25 cellular contexts compared by ENCODE assay signal in genomic region chr1:5522605-5523145, GRCh38.
DNase-seq lines count a peak whose midpoint lies in the region; ATAC-seq, FAIRE-seq and TF ChIP-seq lines count a peak whose summit lies in the region.
"Had no signal": no experiment of that assay in that cellular context is flagged by ENCODE, and none has a peak within 500 bp of the region (broad histone marks: within the 10 kb centered on the region; RNA-seq: fewer than 3 reads in every experiment).

No MANE protein-coding gene starts in this region.

- H3K9me3 ChIP-seq in BLaER1 (peaks cover 14% of the 10 kb centered on the region), neuronal stem cell (replicated peaks in 1 of 2; ENCODE audit: control insufficient read depth in 2 of 2, insufficient read depth in 1 of 2, low read depth in 1 of 2, low read length in 2 of 2) (no peaks in the 10 kb centered on the region), pancreas (no peaks in the 10 kb centered on the region), WERI-Rb-1 (ENCODE audit: severe bottlenecking) (peaks cover 20% of the 10 kb centered on the region)

- H2BK120ac ChIP-seq in neuronal stem cell (ENCODE audit: low read depth, low read length): no peak overlapping the region

- H2BK12ac ChIP-seq in neuronal stem cell (ENCODE audit: low read length): no peak overlapping the region

- TF ChIP-seq CTCF in coronary artery (IDR thresholded peaks at IDR 0.05): no peak
- no peak for TF ChIP-seq CTCF in pancreas (IDR thresholded peaks at IDR 0.05)
- no peak for TF ChIP-seq CTCF in WERI-Rb-1 (IDR thresholded peaks at IDR 0.05; ENCODE audit: low read depth, low read length)

- H3K27ac ChIP-seq in BLaER1 (no peak overlapping the region), coronary artery (no peak overlapping the region), neuronal stem cell (replicated peaks; ENCODE audit: low read length) (no peak overlapping the region), pancreas (no peak overlapping the region), WERI-Rb-1 (no peak overlapping the region)
- H3K27ac ChIP-seq: 22Rv1, HL-60, KMS-11 had no signal

- DNase-seq in NCI-H82 (lab: John Stamatoyannopoulos, UW) (peak; percentile 12), NCI-H82 treated with DMSO at 0.1 percent for 48 hours (lab: John Stamatoyannopoulos, UW; ENCODE audit: unreplicated experiment) (no peak), coronary artery (ENCODE audit: low spot score) (peak; percentile 33), neuronal stem cell (ENCODE audit: low spot score) (no peak), pancreas (no peak), WERI-Rb-1 (no peak)
- DNase-seq: Calu3; CD8-positive, alpha-beta T cell; DMS53; EL; HCEC 1CT; NCI-H1417 treated with DMSO at 0.1 percent for 48 hours; NCI-H1930; NCI-H2171 treated with DMSO at 0.1 percent for 48 hours; NCI-H446; NCI-H526 treated with DMSO at 0.1 percent for 48 hours had no signal

- H2BK5ac ChIP-seq in neuronal stem cell (ENCODE audit: low read length): no peak overlapping the region

- H3K36me3 ChIP-seq in BLaER1 (no peaks in the 10 kb centered on the region), neuronal stem cell (replicated peaks in 1 of 2; ENCODE audit: control insufficient read depth in 2 of 2, insufficient read depth in 2 of 2, low read length in 2 of 2) (no peaks in the 10 kb centered on the region), pancreas (no peaks in the 10 kb centered on the region), WERI-Rb-1 (no peaks in the 10 kb centered on the region)

- no peak overlapping the region for H4K91ac ChIP-seq in neuronal stem cell (ENCODE audit: low read depth, low read length, poor library complexity)

- H3K9ac ChIP-seq in BLaER1 (no peak overlapping the region), neuronal stem cell (ENCODE audit: low read depth, low read length, poor library complexity) (no peak overlapping the region)
- H3K9ac ChIP-seq: KMS-11 had no signal

- no peaks in the 10 kb centered on the region for H3K79me1 ChIP-seq in neuronal stem cell (ENCODE audit: low read depth, low read length)

- WGBS in neuronal stem cell (ENCODE audit: extremely low coverage in 2 of 2, insufficient read length in 2 of 2, insufficient replicate concordance in 1 of 2), 2 donors: no CpG with 5 or more reads among the region's 13 CpGs
- WGBS in pancreas, 2 donors: 44 to 56% methylated on average over 13 of the region's 13 CpGs

- no peak overlapping the region for H3K4ac ChIP-seq in neuronal stem cell (ENCODE audit: low read length)

- H4K8ac ChIP-seq in neuronal stem cell (ENCODE audit: low read depth, low read length): no peak overlapping the region

- H3K4me3 ChIP-seq in BLaER1: no peak overlapping the region
- no peak overlapping the region for H3K4me3 ChIP-seq in coronary artery
- no peak overlapping the region for H3K4me3 ChIP-seq in neuronal stem cell (ENCODE audit: low read length in 2 of 2)
- H3K4me3 ChIP-seq in pancreas: no peak overlapping the region
- H3K4me3 ChIP-seq in WERI-Rb-1 (ENCODE audit: low read depth, low read length): no peak overlapping the region
- H3K4me3 ChIP-seq: GM12878 had no signal

- no peak overlapping the region for H2BK15ac ChIP-seq in neuronal stem cell (ENCODE audit: low read length)

- no peaks in the 10 kb centered on the region for H4K20me1 ChIP-seq in BLaER1

- peak overlapping the region; percentile 79 for H3K4me2 ChIP-seq in BLaER1
- no peak overlapping the region for H3K4me2 ChIP-seq in neuronal stem cell (ENCODE audit: insufficient read depth, low read length, poor library complexity, severe bottlenecking)
- H3K4me2 ChIP-seq: KMS-11 had no signal

- intact Hi-C loops in pancreas (cut with DNase I): no loop called here

- H3K4me1 ChIP-seq in BLaER1: peaks cover 55% of the 10 kb centered on the region
- peaks cover 0 to 2% of the 10 kb centered on the region in 2 donors for H3K4me1 ChIP-seq in neuronal stem cell (ENCODE audit: control insufficient read depth in 2 of 2, insufficient read depth in 1 of 2, low read depth in 1 of 2, low read length in 2 of 2)
- H3K4me1 ChIP-seq in pancreas: no peaks in the 10 kb centered on the region

- ATAC-seq in GM18873 (IDR thresholded peaks at IDR 0.05; ENCODE audit: low FRiP score, unreplicated experiment): no peak
- ATAC-seq in pancreas: no peak
- ATAC-seq: CD8-positive, alpha-beta T cell; GM12878; Right ventricle myocardium inferior had no signal

- no peak for FAIRE-seq in pancreas (lab: Jason Lieb, UNC)
- FAIRE-seq: GM12878, GM19239, RCC 7860 had no signal

- peak overlapping the region; percentile 59 for H3K18ac ChIP-seq in neuronal stem cell (ENCODE audit: low read length)

- no peaks in the 10 kb centered on the region for H3K27me3 ChIP-seq in BLaER1
- H3K27me3 ChIP-seq in neuronal stem cell (ENCODE audit: control insufficient read depth in 3 of 3, insufficient read depth in 3 of 3, low read depth in 1 of 3, low read length in 3 of 3): peaks cover 0 to 3% (median 0%) of the 10 kb centered on the region in 3 experiments
- H3K27me3 ChIP-seq in pancreas: no peaks in the 10 kb centered on the region
- no peaks in the 10 kb centered on the region for H3K27me3 ChIP-seq in WERI-Rb-1 (ENCODE audit: insufficient read depth, low read depth, severe bottlenecking)

- H2AK5ac ChIP-seq in neuronal stem cell (ENCODE audit: low read depth, low read length): no peak overlapping the region

- H3K14ac ChIP-seq in neuronal stem cell (ENCODE audit: low read length): peak overlapping the region; percentile 4

- no peak overlapping the region for H2AFZ ChIP-seq in neuronal stem cell (ENCODE audit: low read length)

- no peak overlapping the region for H3K23ac ChIP-seq in neuronal stem cell (ENCODE audit: low read depth, low read length, poor library complexity)

Comparison
In these comparisons a context has a peak if more than half of its experiments do, and no peak if none do; other contexts are left out.
1. DNase-seq: peak in NCI-H82 (single experiment) and coronary artery (single experiment); none in NCI-H82 treated with DMSO at 0.1 percent for 48 hours (single experiment), neuronal stem cell (single experiment), pancreas (0 of 6) and WERI-Rb-1 (single experiment).